ENCODE assay signal across 1 cellular context in genomic region chr20:31516166-31516565, GRCh38.
TF ChIP-seq lines count a peak whose summit lies in the region.

No MANE protein-coding gene starts in this region.

TF ChIP-seq in H1, 55 proteins besides CTCF, POLR2A, EP300 and RAD21:
- TF ChIP-seq POLR2AphosphoS5 (IDR thresholded peaks at IDR 0.05; ENCODE audit: low read depth, low read length): 0 out of 2 replicates have a peak, but pooled peaks have one; percentile 0
- no peak for TF ChIP-seq GABPA (IDR thresholded peaks at IDR 0.05; ENCODE audit: borderline replicate concordance, insufficient read depth, low read length)
- no peak for TF ChIP-seq SP2 (IDR thresholded peaks at IDR 0.05; ENCODE audit: low read length)
- TF ChIP-seq BACH1 (IDR thresholded peaks at IDR 0.05; ENCODE audit: low read length): no peak
